ENCODE assay signal across 8 cellular contexts in the genomic region with DNA sequence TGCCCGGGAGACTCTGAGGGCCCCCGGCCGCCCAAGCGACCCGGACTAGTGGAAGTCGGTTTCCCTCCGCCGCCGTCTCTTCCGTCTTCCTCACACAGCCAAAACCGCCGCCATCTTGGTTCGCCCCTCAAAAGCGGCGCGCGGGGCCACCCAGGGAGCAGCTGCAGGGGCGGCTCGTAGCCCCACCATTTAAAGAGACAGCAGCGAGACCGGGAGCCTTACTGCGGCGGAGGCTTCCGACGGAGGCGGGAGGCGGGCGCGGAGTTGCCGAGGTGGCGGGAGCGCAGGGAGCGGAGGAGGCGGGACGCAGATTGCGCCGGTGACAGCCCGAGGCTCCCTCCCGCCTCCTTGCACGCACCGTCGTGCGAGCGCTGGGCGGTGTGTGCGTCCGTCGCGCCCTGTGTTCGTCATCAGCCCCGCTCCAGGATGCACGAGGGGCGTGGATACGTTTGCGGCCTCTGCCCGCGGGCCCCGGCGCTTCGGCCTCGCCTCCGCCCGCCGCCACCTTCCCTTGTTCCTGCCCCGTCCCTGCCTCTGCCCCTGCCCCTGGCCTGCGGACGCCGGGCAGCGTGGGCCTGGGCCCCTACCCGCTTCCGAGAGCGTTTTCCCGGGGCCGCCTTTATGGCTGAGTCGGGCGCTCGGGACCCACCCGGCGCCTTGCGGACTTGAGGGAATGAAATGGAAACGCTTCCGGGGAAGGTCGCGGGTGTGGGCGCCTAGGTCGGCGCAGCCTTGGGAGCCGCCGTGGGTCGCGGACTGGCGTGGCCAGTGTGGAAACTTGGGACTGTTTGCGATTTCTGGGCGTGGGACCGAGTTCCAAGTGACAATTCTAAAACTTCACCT. TPM values are rescaled to one million over a fixed set of nuclear protein-coding genes. Genes with fewer than 3 reads are reported as not detected.
DNase-seq lines count a peak whose midpoint lies in the region; ATAC-seq and TF ChIP-seq lines count a peak whose summit lies in the region.

A gene (minus strand): TSS at position 140 of the 843 bp plus-strand sequence. CDS start 663 bp downstream, outside the sequence.

- TF ChIP-seq CTCF in vagina (IDR thresholded peaks at IDR 0.05): peak in 1 of 3 experiments; percentile 11

- H3K27ac ChIP-seq in right cardiac atrium (ENCODE audit: low read length) (peak within 1 kb of the TSS; percentile 98), vagina (peak within 1 kb of the TSS; percentile 98)

- H3K4me1 ChIP-seq in right cardiac atrium (ENCODE audit: control insufficient read depth, insufficient read depth, low read length) (peaks cover 4% of the 10 kb centered on the region), vagina (peaks cover 33% of the 10 kb centered on the region)

- WGBS in right cardiac atrium: under 1% methylated on average over 95 of the region's 95 CpGs

- ATAC-seq in GM18499 (IDR thresholded peaks at IDR 0.05; ENCODE audit: insufficient read depth, unreplicated experiment) (peak; percentile 69), HG02943 (IDR thresholded peaks at IDR 0.05; ENCODE audit: low read depth, unreplicated experiment) (peak; percentile 69), right cardiac atrium (peak; percentile 98)

- H3K9me3 ChIP-seq in right cardiac atrium (ENCODE audit: control insufficient read depth, low read length): no peaks in the 10 kb centered on the region
- H3K9me3 ChIP-seq in vagina: no peaks in the 10 kb centered on the region

- H3K27me3 ChIP-seq in right cardiac atrium (ENCODE audit: control insufficient read depth, insufficient read depth) (no peaks in the 10 kb centered on the region), vagina (no peaks in the 10 kb centered on the region)

- TF ChIP-seq POLR2A in vagina (IDR thresholded peaks at IDR 0.05): peak in 1 of 2 donors; percentile 69

- intact Hi-C loops in T-helper 2 cell treated with Interferon-gamma antibody and Interleukin-4, amounts not matched to agents 100 ng/mL and 5 ng/mL, for 36 hours (cut with micrococcal nuclease): loop anchor here (1.0 to 10.0 kb wide), 6 partner anchors 16 to 1113 kb away; a partner anchor contains a TSS
- intact Hi-C loops in right cardiac atrium (cut with DNase I): no loop called here
- intact Hi-C loops in vagina (cut with DNase I): no loop called here

- no peaks in the 10 kb centered on the region for H3K36me3 ChIP-seq in vagina

- DNase-seq in NCI-H187 treated with DMSO at 0.1 percent for 48 hours (lab: John Stamatoyannopoulos, UW): peak; percentile 82
- peak; percentile 77 to 100 (median 92) for DNase-seq in anterior cingulate cortex (lab: John Stamatoyannopoulos, UW)
- DNase-seq in right cardiac atrium: peak; percentile 96 to 98 (median 98)
- DNase-seq in putamen (ENCODE audit: low spot score): peak; percentile 96
- DNase-seq in vagina (ENCODE audit: extremely low spot score in 2 of 2): peak in 1 of 2 donors; percentile 94

- H3K4me3 ChIP-seq in right cardiac atrium (ENCODE audit: low read length) (peak within 1 kb of the TSS; percentile 93), vagina (peak within 1 kb of the TSS; percentile 67 to 97)

RNA-seq across cellular contexts. Expression of the gene that starts here (rescaled TPM):
- 131 and 136 TPM in 2 replicates for total RNA-seq in T-helper 2 cell treated with Interferon-gamma antibody and Interleukin-4, amounts not matched to agents 100 ng/mL and 5 ng/mL, for 36 hours
- total RNA-seq in right cardiac atrium (10 to 100 TPM; 44.7 to 48.0 (median 47.1) TPM), vagina (61.6 TPM)
- 42.4 TPM for polyA plus RNA-seq in right cardiac atrium
